ENCODE assay signal across 7 cellular contexts in the genomic region with DNA sequence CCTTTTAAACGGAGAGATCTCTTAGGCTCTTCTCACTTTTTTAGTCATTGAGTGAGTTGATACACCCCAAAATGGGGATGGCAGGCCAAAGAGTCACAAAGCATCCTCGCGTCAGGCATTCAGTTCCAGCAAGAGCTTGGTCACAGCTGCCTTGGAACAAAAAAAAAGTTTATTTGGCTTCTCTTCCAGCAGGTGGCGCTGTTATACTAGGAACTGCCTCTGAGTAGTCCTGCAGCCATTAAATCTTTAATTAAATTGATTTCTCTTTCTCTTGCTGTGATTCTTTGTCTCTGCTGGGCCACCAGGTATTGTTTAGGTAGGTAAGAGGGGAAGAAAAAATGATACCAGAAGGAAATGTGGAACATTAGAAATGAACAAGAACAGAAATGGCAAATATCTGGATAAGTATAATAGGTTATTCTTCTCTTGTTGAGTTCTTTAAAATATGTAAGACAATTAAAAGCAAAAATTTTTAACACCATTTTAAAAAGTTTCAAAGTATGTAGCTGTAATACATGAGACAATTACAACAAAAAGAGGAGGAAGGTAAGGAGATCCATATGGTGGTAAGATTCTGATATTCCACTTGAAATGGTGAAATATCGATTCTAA.
DNase-seq lines count a peak whose midpoint lies in the region; ATAC-seq, FAIRE-seq and TF ChIP-seq lines count a peak whose summit lies in the region.

No MANE protein-coding gene starts in this region.

- ATAC-seq in HG03439 (IDR thresholded peaks at IDR 0.05; ENCODE audit: unreplicated experiment): peak; percentile 77
- peak; percentile 77 for ATAC-seq in mucosa of descending colon
- peak; percentile 77 for ATAC-seq in stimulated activated naive CD8-positive, alpha-beta T cell treated with anti-CD3 and anti-CD28 coated beads, Interleukin-15, amount 100 ng/mL, for 72 hours

- no peak for TF ChIP-seq POLR2A in GM12891 (IDR thresholded peaks at IDR 0.05; ENCODE audit: low read depth, low read length)
- no peak for TF ChIP-seq POLR2A in endothelial cell of umbilical vein (IDR thresholded peaks at IDR 0.05; ENCODE audit: low read depth, low read length)

- no peak for FAIRE-seq in GM12891 (lab: Jason Lieb, UNC)
- peak; percentile 90 for FAIRE-seq in endothelial cell of umbilical vein (lab: Jason Lieb, UNC)

- peaks cover 3 to 6% of the 10 kb centered on the region in 2 experiments for H3K27me3 ChIP-seq in endothelial cell of umbilical vein (ENCODE audit: control insufficient read depth in 2 of 2, insufficient read depth in 2 of 2, low read length in 2 of 2)

- no peaks in the 10 kb centered on the region for H3K36me3 Mint-ChIP-seq in activated CD4-positive, alpha-beta memory T cell treated with anti-CD3 and anti-CD28 coated beads, Interleukin-2, amount 10 ng/mL, durations not matched to agents 7 days and 5 days (ENCODE audit: low read depth)

- no peaks in the 10 kb centered on the region for H3K9me1 ChIP-seq in endothelial cell of umbilical vein (replicated peaks; ENCODE audit: control insufficient read depth, extremely low read depth, insufficient read depth, low read length)

- H2AFZ ChIP-seq in endothelial cell of umbilical vein (ENCODE audit: low read depth, low read length): no peak overlapping the region

- no peaks in the 10 kb centered on the region for H3K4me1 Mint-ChIP-seq in activated CD4-positive, alpha-beta memory T cell treated with anti-CD3 and anti-CD28 coated beads, Interleukin-2, amount 10 ng/mL, durations not matched to agents 7 days and 5 days
- no peaks in the 10 kb centered on the region for H3K4me1 Mint-ChIP-seq in stimulated activated naive CD8-positive, alpha-beta T cell treated with anti-CD3 and anti-CD28 coated beads, Interleukin-15, amount 100 ng/mL, for 72 hours

- no TSS peak for BruUV-seq in endothelial cell of umbilical vein (replicated peaks; lab: Mats Ljungman, UMichigan)

- DNase-seq in GM12891 (ENCODE audit: insufficient read length, low spot score): peak; percentile 42
- peak; percentile 31 to 62 for DNase-seq in NCI-H526 (lab: John Stamatoyannopoulos, UW)
- DNase-seq in activated CD4-positive, alpha-beta memory T cell treated with anti-CD3 and anti-CD28 coated beads, Interleukin-2, amount 10 ng/mL, durations not matched to agents 7 days and 5 days: peak; percentile 53
- peak; percentile 63 for DNase-seq in endothelial cell of umbilical vein (ENCODE audit: low read depth, low spot score)
- DNase-seq in mucosa of descending colon: peak in 1 of 3 donors; percentile 60
- DNase-seq in stimulated activated naive CD8-positive, alpha-beta T cell treated with anti-CD3 and anti-CD28 coated beads, Interleukin-15, amount 100 ng/mL, for 72 hours: peak; percentile 53 to 59

- H3K36me3 ChIP-seq in endothelial cell of umbilical vein (ENCODE audit: control insufficient read depth in 2 of 2, extremely low read depth in 1 of 2, insufficient read depth in 2 of 2, low read length in 2 of 2) (no peaks in the 10 kb centered on the region), mucosa of descending colon (ENCODE audit: low read depth) (no peaks in the 10 kb centered on the region)

- H3K4me3 Mint-ChIP-seq in activated CD4-positive, alpha-beta memory T cell treated with anti-CD3 and anti-CD28 coated beads, Interleukin-2, amount 10 ng/mL, durations not matched to agents 7 days and 5 days: no peak overlapping the region
- no peak overlapping the region for H3K4me3 Mint-ChIP-seq in stimulated activated naive CD8-positive, alpha-beta T cell treated with anti-CD3 and anti-CD28 coated beads, Interleukin-15, amount 100 ng/mL, for 72 hours

- CTCF ChIA-PET in activated CD4-positive, alpha-beta memory T cell treated with anti-CD3 and anti-CD28 coated beads, Interleukin-2, amount 10 ng/mL, durations not matched to agents 7 days and 5 days (lab: Charles Lee): interaction anchor here (0.9 to 2.1 kb wide), 10 partner anchors 9 to 528 kb away, joined by 3 to 16 read pairs (median 5); no protein-coding TSS in a partner anchor
- CTCF ChIA-PET in endothelial cell of umbilical vein (lab: Charles Lee): interaction anchor here (0.6 to 3.6 kb wide), 42 partner anchors 8 to 528 kb away, joined by 3 to 93 read pairs (median 4); a partner anchor contains a TSS

- no peaks in the 10 kb centered on the region for H3K9me3 ChIP-seq in endothelial cell of umbilical vein (replicated peaks; ENCODE audit: control insufficient read depth, insufficient read depth, low read length)
- H3K9me3 ChIP-seq in mucosa of descending colon: no peaks in the 10 kb centered on the region

- H3K27me3 Mint-ChIP-seq in activated CD4-positive, alpha-beta memory T cell treated with anti-CD3 and anti-CD28 coated beads, Interleukin-2, amount 10 ng/mL, durations not matched to agents 7 days and 5 days: peaks cover 21% of the 10 kb centered on the region
- peaks cover 35% of the 10 kb centered on the region for H3K27me3 Mint-ChIP-seq in stimulated activated naive CD8-positive, alpha-beta T cell treated with anti-CD3 and anti-CD28 coated beads, Interleukin-15, amount 100 ng/mL, for 72 hours

- H3K4me3 ChIP-seq in endothelial cell of umbilical vein (replicated peaks in 1 of 3; ENCODE audit: insufficient read depth in 1 of 3, low read depth in 1 of 3, low read length in 3 of 3) (no peak overlapping the region), mucosa of descending colon (no peak overlapping the region)

- no peaks in the 10 kb centered on the region for H3K9me3 Mint-ChIP-seq in activated CD4-positive, alpha-beta memory T cell treated with anti-CD3 and anti-CD28 coated beads, Interleukin-2, amount 10 ng/mL, durations not matched to agents 7 days and 5 days
- no peaks in the 10 kb centered on the region for H3K9me3 Mint-ChIP-seq in stimulated activated naive CD8-positive, alpha-beta T cell treated with anti-CD3 and anti-CD28 coated beads, Interleukin-15, amount 100 ng/mL, for 72 hours

- intact Hi-C loops in endothelial cell of umbilical vein (cut with micrococcal nuclease): loop anchor here (1.0 to 10.0 kb wide), 8 partner anchors 44 to 528 kb away; a partner anchor contains a TSS
- intact Hi-C loops in mucosa of descending colon (cut with DNase I, micrococcal nuclease): loop anchor here in 1 of 2 donors (10.0 kb wide), 1 partner anchor 198 kb away; no protein-coding TSS in a partner anchor

- POLR2A ChIA-PET in activated CD4-positive, alpha-beta memory T cell treated with anti-CD3 and anti-CD28 coated beads, Interleukin-2, amount 10 ng/mL, durations not matched to agents 7 days and 5 days (lab: Charles Lee): no interaction called here
- POLR2A ChIA-PET in endothelial cell of umbilical vein (lab: Charles Lee): no interaction called here

- no peak overlapping the region for H3K27ac Mint-ChIP-seq in activated CD4-positive, alpha-beta memory T cell treated with anti-CD3 and anti-CD28 coated beads, Interleukin-2, amount 10 ng/mL, durations not matched to agents 7 days and 5 days
- no peak overlapping the region for H3K27ac Mint-ChIP-seq in stimulated activated naive CD8-positive, alpha-beta T cell treated with anti-CD3 and anti-CD28 coated beads, Interleukin-15, amount 100 ng/mL, for 72 hours

- no peaks in the 10 kb centered on the region for H3K79me2 ChIP-seq in endothelial cell of umbilical vein (ENCODE audit: control insufficient read depth, insufficient read depth, low read length)

- no peaks in the 10 kb centered on the region for H4K20me1 ChIP-seq in endothelial cell of umbilical vein (replicated peaks; ENCODE audit: control insufficient read depth, extremely low read depth, insufficient read depth, low read length)

- no peak overlapping the region for H3K27ac ChIP-seq in endothelial cell of umbilical vein (ENCODE audit: insufficient read depth, low read depth, low read length)

- H3K4me1 ChIP-seq in endothelial cell of umbilical vein (ENCODE audit: control insufficient read depth, extremely low read depth, insufficient read depth, low read length) (no peaks in the 10 kb centered on the region), mucosa of descending colon (ENCODE audit: low read depth) (no peaks in the 10 kb centered on the region)

- dilution Hi-C loops in endothelial cell of umbilical vein (cut with MboI; ENCODE audit: extremely low pct_ligation_motif_present, low sequenced_read_pairs): no loop called here

- H3K4me2 ChIP-seq in endothelial cell of umbilical vein (ENCODE audit: insufficient read depth, low read length): no peak overlapping the region

- TF ChIP-seq CTCF in endothelial cell of umbilical vein (IDR thresholded peaks at IDR 0.05; ENCODE audit: extremely low read depth in 1 of 2, insufficient read depth in 1 of 2, low read depth in 1 of 2, low read length in 2 of 2) (peak; percentile 58 to 75), mucosa of descending colon (IDR thresholded peaks at IDR 0.05) (peak; percentile 34)

- H3K9ac ChIP-seq in endothelial cell of umbilical vein (replicated peaks; ENCODE audit: extremely low read depth, insufficient read depth, low read length): no peak overlapping the region

TF ChIP-seq in GM12891, 5 proteins besides CTCF, POLR2A, EP300 and RAD21:
- TF ChIP-seq POLR2AphosphoS5 (IDR thresholded peaks at IDR 0.05; ENCODE audit: low read depth, low read length) (no peak), TAF1 (IDR thresholded peaks at IDR 0.05; ENCODE audit: low read depth, low read length) (no peak), SPI1 (IDR thresholded peaks at IDR 0.05; ENCODE audit: low read depth, low read length) (no peak), POU2F2 (IDR thresholded peaks at IDR 0.05; ENCODE audit: low read depth, low read length) (no peak), PAX5 (IDR thresholded peaks at IDR 0.05; ENCODE audit: insufficient read depth, low read length, severe bottlenecking) (no peak)
TF ChIP-seq in GM12891: peak in this region for 0.

TF ChIP-seq in endothelial cell of umbilical vein, 7 proteins besides CTCF, POLR2A, EP300 and RAD21:
- TF ChIP-seq GATA2 (IDR thresholded peaks at IDR 0.05; ENCODE audit: insufficient read depth, insufficient read length, low read depth, low read length): no peak
- TF ChIP-seq EZH2 (IDR thresholded peaks at IDR 0.05; ENCODE audit: borderline replicate concordance, low read depth, low read length, severe bottlenecking): no peak
- TF ChIP-seq FOS (IDR thresholded peaks at IDR 0.05; ENCODE audit: borderline replicate concordance, insufficient read depth, low read length): no peak
- TF ChIP-seq JUN (IDR thresholded peaks at IDR 0.05; ENCODE audit: borderline replicate concordance, insufficient read depth, insufficient read length, low read depth): no peak
- no peak for TF ChIP-seq MYC (IDR thresholded peaks at IDR 0.05; ENCODE audit: low read depth, low read length)
